ENCODE assay signal across 8 cellular contexts in genomic region chr2:223465793-223466192, GRCh38.
A peak's percentile ranks its signal among the peaks of the same experiment; 100 is the strongest.
DNase-seq lines count a peak whose midpoint lies in the region; TF ChIP-seq lines count a peak whose summit lies in the region.

No MANE protein-coding gene starts in this region.

- H3K9ac ChIP-seq in SK-N-MC (ENCODE audit: insufficient read length), result no peak overlapping the region

- no peak overlapping the region for H3K27ac Mint-ChIP-seq in mesothelial cell of epicardium

- no peak overlapping the region for H3K27ac ChIP-seq in SK-N-MC

- in situ Hi-C loops in G401 (cut with HindIII; ENCODE audit: low sequenced_read_pairs), result no loop called here

- no peak overlapping the region for H3K4me3 Mint-ChIP-seq in mesothelial cell of epicardium

- DNase-seq in GM04503 (ENCODE audit: low read depth) (peak; percentile 98), SK-N-MC (ENCODE audit: low read depth, low spot score) (peak; percentile 45), foreskin melanocyte (peak; percentile 60), retinal pigment epithelial cell (ENCODE audit: low read depth) (peak; percentile 75), G401 (ENCODE audit: low spot score) (no peak), NCI-H146 treated with DMSO at 0.1 percent for 48 hours (lab: John Stamatoyannopoulos, UW; ENCODE audit: unreplicated experiment) (no peak), mesothelial cell of epicardium (ENCODE audit: low spot score in 2 of 2, unreplicated experiment in 2 of 2) (no peak), DMS53 treated with DMSO at 0.1 percent for 48 hours (lab: John Stamatoyannopoulos, UW; ENCODE audit: unreplicated experiment) (no peak)

- H3K27me3 Mint-ChIP-seq in mesothelial cell of epicardium (ENCODE audit: low read depth), result no peaks in the 10 kb centered on the region

- TF ChIP-seq CTCF in retinal pigment epithelial cell (conservative IDR thresholded peaks at IDR 0.05; ENCODE audit: low read depth, low read length) (no peak), mesothelial cell of epicardium (IDR thresholded peaks at IDR 0.05; ENCODE audit: unreplicated experiment) (no peak)

- H3K36me3 ChIP-seq in SK-N-MC (ENCODE audit: insufficient read depth, low read length), result no peaks in the 10 kb centered on the region

- peaks cover 4% of the 10 kb centered on the region; the same call in 1 of the 2 replicates for H3K9me3 ChIP-seq in SK-N-MC (ENCODE audit: low read depth, low read length)

- no peaks in the 10 kb centered on the region for H3K36me3 Mint-ChIP-seq in mesothelial cell of epicardium

- H3K4me3 ChIP-seq in SK-N-MC (no peak overlapping the region), retinal pigment epithelial cell (ENCODE audit: low read length) (no peak overlapping the region)

- H3K9me3 Mint-ChIP-seq in mesothelial cell of epicardium, result peaks cover 30% of the 10 kb centered on the region

- H3K4me1 Mint-ChIP-seq in mesothelial cell of epicardium, result peaks cover 7% of the 10 kb centered on the region

Comparison
In these comparisons a context has a peak if more than half of its experiments do, and no peak if none do; other contexts are left out.
1. DNase-seq: peak in GM04503 (single experiment), SK-N-MC (single experiment), foreskin melanocyte (single experiment) and retinal pigment epithelial cell (single experiment); none in G401 (single experiment), NCI-H146 treated with DMSO at 0.1 percent for 48 hours (single experiment), mesothelial cell of epicardium (0 of 2) and DMS53 treated with DMSO at 0.1 percent for 48 hours (single experiment).